Comparison of ENCODE assay signal across 22 cellular contexts in the genomic region with DNA sequence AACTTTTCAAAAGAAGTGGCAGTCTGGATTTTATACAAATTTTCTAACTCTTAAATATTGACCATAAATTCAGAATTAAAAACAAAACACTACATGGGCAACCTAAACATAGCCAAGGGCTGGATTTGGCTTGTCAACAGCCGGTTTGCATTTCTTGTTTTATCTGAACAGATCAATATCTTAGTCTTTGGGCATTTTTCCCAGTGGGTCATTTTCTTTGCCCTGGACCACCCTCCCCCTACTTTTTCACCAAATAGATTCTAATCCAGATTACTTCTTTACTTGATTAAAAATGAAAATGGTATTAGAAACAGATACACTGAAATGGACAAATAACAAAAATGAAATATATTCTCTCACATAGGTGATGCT.
"Had no signal": no experiment of that assay in that cellular context is flagged by ENCODE, and none has a peak within 500 bp of the region (broad histone marks: within the 10 kb centered on the region; RNA-seq: fewer than 3 reads in every experiment).

No MANE protein-coding gene starts in this region.

- DNase-seq: colonic mucosa; cortex of kidney; effector CD8-positive, alpha-beta T cell; effector memory CD8-positive, alpha-beta T cell; endodermal cell; erythroblast; esophagus squamous epithelium; foreskin fibroblast; foreskin melanocyte; gastrocnemius medialis; glutamatergic neuron; head of caudate nucleus; heart right ventricle; hippocampal formation; left cardiac atrium; left lung; left ventricle myocardium superior; lower lobe of right lung; mesendoderm; midbrain; naive thymus-derived CD4-positive, alpha-beta T cell had no signal

- ATAC-seq: effector memory CD8-positive, alpha-beta T cell; gastrocnemius medialis; left lung; naive thymus-derived CD4-positive, alpha-beta T cell had no signal

- H3K27me3 ChIP-seq: colonic mucosa, esophagus squamous epithelium, gastrocnemius medialis, heart right ventricle, left lung had no signal

- H3K4me3 ChIP-seq: colonic mucosa, esophagus squamous epithelium, gastrocnemius medialis, heart right ventricle, left lung, lower lobe of right lung had no signal

- H3K36me3 ChIP-seq: colonic mucosa, gastrocnemius medialis had no signal

- H3K27ac ChIP-seq: colonic mucosa, epithelial cell of prostate, esophagus squamous epithelium, gastrocnemius medialis, heart right ventricle, left lung, lower lobe of right lung had no signal

- H3K9me3 ChIP-seq: colonic mucosa, esophagus squamous epithelium, gastrocnemius medialis, heart right ventricle, left lung, lower lobe of right lung had no signal

- H3K4me1 ChIP-seq: colonic mucosa, esophagus squamous epithelium, gastrocnemius medialis, left lung, lower lobe of right lung had no signal
